8 cellular contexts compared by ENCODE assay signal in the genomic region with DNA sequence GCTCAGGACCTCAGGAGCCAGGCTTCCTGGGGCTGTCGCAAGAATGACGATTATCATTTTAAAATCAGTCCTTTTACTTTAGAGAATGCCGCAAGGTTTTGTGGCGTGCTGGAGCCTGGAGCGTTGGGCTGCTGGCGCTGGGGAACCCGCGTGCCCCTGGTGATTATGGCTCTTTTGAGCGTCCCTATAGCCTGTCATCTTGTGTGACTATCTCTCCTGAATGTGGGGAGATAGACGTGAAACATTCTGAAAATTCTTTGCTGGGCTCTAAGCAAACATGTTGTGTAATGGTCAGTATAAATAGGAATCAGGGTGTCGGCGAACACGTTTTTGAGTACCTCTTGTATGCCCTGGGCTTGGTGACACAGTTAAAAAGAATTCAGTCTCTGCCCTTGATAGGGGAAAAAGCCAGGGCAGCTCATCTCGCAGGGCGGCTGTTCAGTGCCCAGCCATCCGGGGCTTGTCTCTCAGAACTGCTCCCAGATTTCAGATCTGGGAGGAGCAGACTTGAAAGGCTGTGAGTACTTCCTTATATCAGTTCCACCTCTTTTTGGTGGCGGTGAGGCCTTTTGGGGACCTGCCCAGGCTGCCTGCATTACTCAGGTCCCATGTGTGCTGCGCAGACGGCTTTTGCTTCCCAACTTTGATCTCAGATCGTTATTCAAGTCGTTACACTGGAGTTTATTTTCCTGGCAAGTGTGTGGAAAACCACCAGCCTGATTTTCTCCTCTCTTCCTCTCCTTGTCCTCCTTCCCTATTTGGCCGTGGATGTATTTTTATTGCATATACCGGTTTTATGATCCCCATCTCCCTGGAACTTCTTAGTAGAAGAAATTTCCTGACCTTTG. TPM values are rescaled to one million over a fixed set of nuclear protein-coding genes. Genes with fewer than 3 reads are reported as not detected.
DNase-seq lines count a peak whose midpoint lies in the region; ATAC-seq, FAIRE-seq and TF ChIP-seq lines count a peak whose summit lies in the region.

No MANE protein-coding gene starts in this region.

- in situ Hi-C loops in T47D (cut with HindIII; ENCODE audit: low pct_unique_long_range_greater_than_20kb, low sequenced_read_pairs) = no loop called here

- TF ChIP-seq CTCF in 22Rv1 (IDR thresholded peaks at IDR 0.05) = no peak

- 0 out of 2 replicates have a peak overlapping the region, but pooled peaks have one; percentile 35 for H3K27ac ChIP-seq in 22Rv1

- no peak; the same call in 1 of the 2 replicates for TF ChIP-seq POLR2A in GM12891 (IDR thresholded peaks at IDR 0.05; ENCODE audit: low read depth, low read length)

- H3K27me3 Mint-ChIP-seq in T-cell = no peaks in the 10 kb centered on the region
- H3K27me3 Mint-ChIP-seq in immature natural killer cell (ENCODE audit: low read depth in 3 of 3) = peaks cover 9 to 14% (median 11%) of the 10 kb centered on the region in 3 donors

- POLR2A ChIA-PET in T-cell (lab: Charles Lee) = interaction anchor here in 1 of 2 donors (1.6 kb wide), 1 partner anchor 15 kb away, joined by 5 read pairs; no protein-coding TSS in a partner anchor

- H3K4me1 Mint-ChIP-seq in T-cell (peaks cover 61 to 71% (median 64%) of the 10 kb centered on the region in 3 donors), immature natural killer cell (peaks cover 38 to 68% of the 10 kb centered on the region in 2 donors)

- H3K36me3 Mint-ChIP-seq in T-cell = no peaks in the 10 kb centered on the region
- H3K36me3 Mint-ChIP-seq in immature natural killer cell = peaks cover 0 to 4% (median 0%) of the 10 kb centered on the region in 3 donors

- peak; percentile 8 to 27 (median 12) for ATAC-seq in T-cell (replicated peaks in 1 of 4)
- no peak for ATAC-seq in HG03045 (IDR thresholded peaks at IDR 0.05; ENCODE audit: unreplicated experiment)

- H3K9me3 Mint-ChIP-seq in T-cell = no peaks in the 10 kb centered on the region
- H3K9me3 Mint-ChIP-seq in immature natural killer cell = no peaks in the 10 kb centered on the region

- peak overlapping the region; percentile 91 for H3K27ac Mint-ChIP-seq in T-cell
- peak overlapping the region; percentile 96 to 99 (median 98) for H3K27ac Mint-ChIP-seq in immature natural killer cell

- CTCF ChIA-PET in T-cell (lab: Charles Lee) = interaction anchor here in 1 of 2 donors (1.5 to 4.6 kb wide), 3 partner anchors 20 to 46 kb away, joined by 4 to 73 read pairs (median 58); partner anchors contain the start of genes PRMT7 and SLC7A6OS

- FAIRE-seq in GM12891 (lab: Jason Lieb, UNC) = peak; percentile 23

- DNase-seq in GM12891 (ENCODE audit: insufficient read length, low spot score) (no peak), HT1080 (ENCODE audit: low read depth) (peak; percentile 79), T-cell (peak in 13 of 34 experiments; percentile 8 to 63 (median 31)), T47D (ENCODE audit: low read depth in 1 of 2, low spot score in 1 of 2) (peak; percentile 39 to 84), immature natural killer cell (no peak)
- DNase-seq in stimulated activated CD4-positive, alpha-beta T cell treated with anti-CD3 and anti-CD28 coated beads, Interleukin-12 subunit alpha, Interleukin-12 subunit beta, amount 100 ng/mL, for 48 hours (ENCODE audit: low read depth in 2 of 3, low spot score in 1 of 3) = peak; percentile 38 to 46 (median 43)

- H3K4me3 Mint-ChIP-seq in T-cell (peak overlapping the region; percentile 91 to 96 (median 95)), immature natural killer cell (peak overlapping the region; percentile 95 to 98 (median 96))

TF ChIP-seq in GM12891, 5 proteins besides CTCF, POLR2A, EP300 and RAD21:
- TF ChIP-seq POLR2AphosphoS5 (IDR thresholded peaks at IDR 0.05; ENCODE audit: low read depth, low read length) = no peak
- no peak for TF ChIP-seq TAF1 (IDR thresholded peaks at IDR 0.05; ENCODE audit: low read depth, low read length)
- no peak for TF ChIP-seq POU2F2 (IDR thresholded peaks at IDR 0.05; ENCODE audit: low read depth, low read length)
- no peak for TF ChIP-seq PAX5 (IDR thresholded peaks at IDR 0.05; ENCODE audit: insufficient read depth, low read length, severe bottlenecking)
- no peak for TF ChIP-seq SPI1 (IDR thresholded peaks at IDR 0.05; ENCODE audit: low read depth, low read length)

RNA-seq across cellular contexts. Expression of gene SLC7A6, which starts 1.0 kb away (rescaled TPM):
- polyA plus RNA-seq in GM12891 (2012; ENCODE audit: low read depth, missing spikeins) = 27.0 TPM
- total RNA-seq in HT1080 (2014; rRNA removed; shearing (Covaris generic)) = 14.8 and 26.6 TPM in 2 replicates
- 14.7 and 15.0 TPM in 2 replicates for polyA plus RNA-seq in HT1080 (2015; cell fraction: cytosol; rRNA removed)
- polyA plus RNA-seq in HT1080 (2015; cell fraction: nucleus; rRNA removed) = 79.3 and 89.5 TPM in 2 replicates
- total RNA-seq in T-cell = 100 to 1,000 TPM; 146 to 216 (median 185) TPM
- 10 to 100 TPM in 1 of 3 donors, 1 to 10 TPM in 2; 1.9 to 12.8 (median 6.0) TPM for polyA plus RNA-seq in immature natural killer cell

RNA-seq across cellular contexts. Expression of gene PLA2G15, which starts 20.1 kb away (rescaled TPM):
- 6.5 TPM for polyA plus RNA-seq in GM12891 (2012; ENCODE audit: low read depth, missing spikeins)
- total RNA-seq in HT1080 (2014; rRNA removed; shearing (Covaris generic)) = 21.6 and 24.1 TPM in 2 replicates
- 24.1 and 25.2 TPM in 2 replicates for polyA plus RNA-seq in HT1080 (2015; cell fraction: cytosol; rRNA removed)
- 31.0 and 36.2 TPM in 2 replicates for polyA plus RNA-seq in HT1080 (2015; cell fraction: nucleus; rRNA removed)
- total RNA-seq in T-cell = 10 to 100 TPM in 4 of 5 donors, 1 to 10 TPM in 1; 8.7 to 16.4 (median 10.9) TPM
- polyA plus RNA-seq in immature natural killer cell = 10 to 100 TPM in 1 of 3 donors, 1 to 10 TPM in 2; 4.8 to 10.7 (median 9.0) TPM

RNA-seq across cellular contexts. Expression of gene ESRP2, which starts 29.4 kb away (rescaled TPM):
- 0.12 TPM for polyA plus RNA-seq in GM12891 (2012; ENCODE audit: low read depth, missing spikeins)
- 0.29 and 0.30 TPM in 2 replicates for total RNA-seq in HT1080 (2014; rRNA removed; shearing (Covaris generic))
- polyA plus RNA-seq in HT1080 (2015; cell fraction: cytosol; rRNA removed) = 0.03 and 0.26 TPM in 2 replicates
- 0.59 and 1.3 TPM in 2 replicates for polyA plus RNA-seq in HT1080 (2015; cell fraction: nucleus; rRNA removed)
- under 1 TPM in 3 of 5 donors, not detected in 2; 0.47 to 0.79 (median 0.62) TPM for total RNA-seq in T-cell
- under 1 TPM in 1 of 3 donors, not detected in 2; 0.45 TPM for polyA plus RNA-seq in immature natural killer cell

RNA-seq across cellular contexts. Expression of gene SLC7A6OS, which starts 45.4 kb away (rescaled TPM):
- 14.2 TPM for polyA plus RNA-seq in GM12891 (2012; ENCODE audit: low read depth, missing spikeins)
- 12.5 and 15.3 TPM in 2 replicates for total RNA-seq in HT1080 (2014; rRNA removed; shearing (Covaris generic))
- 7.0 and 8.8 TPM in 2 replicates for polyA plus RNA-seq in HT1080 (2015; cell fraction: cytosol; rRNA removed)
- polyA plus RNA-seq in HT1080 (2015; cell fraction: nucleus; rRNA removed) = 12.9 and 15.6 TPM in 2 replicates
- 10 to 100 TPM; 42.5 to 50.3 (median 43.9) TPM for total RNA-seq in T-cell
- 10 to 100 TPM; 22.7 to 31.2 (median 24.4) TPM for polyA plus RNA-seq in immature natural killer cell

RNA-seq across cellular contexts. Expression of gene PRMT7, which starts 45.5 kb away (rescaled TPM):
- 49.7 TPM for polyA plus RNA-seq in GM12891 (2012; ENCODE audit: low read depth, missing spikeins)
- 40.4 and 41.5 TPM in 2 replicates for total RNA-seq in HT1080 (2014; rRNA removed; shearing (Covaris generic))
- 26.8 and 29.7 TPM in 2 replicates for polyA plus RNA-seq in HT1080 (2015; cell fraction: cytosol; rRNA removed)
- 135 and 150 TPM in 2 replicates for polyA plus RNA-seq in HT1080 (2015; cell fraction: nucleus; rRNA removed)
- total RNA-seq in T-cell = 10 to 100 TPM; 80.1 to 92.4 (median 87.2) TPM
- 10 to 100 TPM; 30.8 to 51.8 (median 44.2) TPM for polyA plus RNA-seq in immature natural killer cell

Comparison
In these comparisons a context has a peak if more than half of its experiments do, and no peak if none do; other contexts are left out.
1. DNase-seq: peak in HT1080 (single experiment), T47D (2 of 2) and stimulated activated CD4-positive, alpha-beta T cell treated with anti-CD3 and anti-CD28 coated beads, Interleukin-12 subunit alpha, Interleukin-12 subunit beta, amount 100 ng/mL, for 48 hours (3 of 3); none in GM12891 (single experiment) and immature natural killer cell (0 of 3).